In the genomic region with DNA sequence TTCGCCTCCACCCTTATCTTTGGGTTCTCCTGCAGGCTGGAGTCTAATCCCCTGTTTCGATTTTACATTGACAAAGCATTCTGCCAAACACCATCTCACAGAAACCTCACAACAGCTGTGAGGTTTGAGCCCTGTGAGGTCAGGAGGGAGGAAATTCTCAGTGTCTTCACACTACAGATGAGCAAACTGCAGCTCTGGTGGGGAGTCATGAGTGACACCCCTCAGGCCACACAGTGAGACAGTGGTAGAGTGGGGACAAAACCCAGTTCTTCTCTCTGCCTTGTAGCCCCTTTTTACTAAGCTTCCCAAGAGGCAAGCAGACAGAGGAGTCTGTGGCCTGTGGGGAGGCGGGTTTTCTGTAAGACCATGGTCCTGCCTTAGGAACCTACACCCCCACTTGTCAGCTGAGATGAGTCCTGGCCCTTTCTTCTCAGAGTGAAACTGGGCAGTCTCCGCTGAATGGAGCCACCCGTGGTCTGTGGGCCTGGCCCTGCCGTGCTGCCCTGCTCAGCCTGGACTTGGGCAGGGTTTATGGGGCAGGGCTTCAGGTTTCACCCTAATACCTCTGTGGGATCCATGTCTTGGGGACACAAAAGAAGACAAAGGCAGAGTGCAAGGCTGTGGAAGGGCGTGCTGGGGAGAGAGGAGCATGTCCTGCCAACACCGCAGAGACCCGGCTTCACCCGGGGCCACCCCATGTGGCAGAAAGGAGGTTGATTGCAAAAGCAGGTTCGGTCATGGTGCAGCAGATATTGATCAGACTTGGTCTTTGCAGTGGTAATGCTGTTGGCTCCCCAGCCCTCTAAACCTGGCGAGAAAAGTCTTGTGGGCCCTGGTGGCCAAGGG, we compare ENCODE assay signal across 26 cellular contexts. TPM values are rescaled to one million over a fixed set of nuclear protein-coding genes. Genes with fewer than 3 reads are reported as not detected.
DNase-seq lines count a peak whose midpoint lies in the region; ATAC-seq and TF ChIP-seq lines count a peak whose summit lies in the region.
"Had no signal": no experiment of that assay in that cellular context is flagged by ENCODE, and none has a peak within 500 bp of the region (broad histone marks: within the 10 kb centered on the region; RNA-seq: fewer than 3 reads in every experiment).

No MANE protein-coding gene starts in this region.

- intact Hi-C loops in left ventricle myocardium inferior (cut with micrococcal nuclease) (no loop called here), heart left ventricle (cut with DNase I) (loop anchor here in 4 of 10 donors (5.0 to 10.0 kb wide), 4 partner anchors 136 to 214 kb away; no protein-coding TSS in a partner anchor), dorsolateral prefrontal cortex (cut with DNase I) (no loop called here)
- intact Hi-C loops in naive thymus-derived CD4-positive, alpha-beta T cell (cut with micrococcal nuclease), result loop anchor here (5.0 kb wide), 3 partner anchors 81 to 211 kb away; no protein-coding TSS in a partner anchor

- H3K4me3 ChIP-seq in left ventricle myocardium inferior, result no peak overlapping the region
- H3K4me3 ChIP-seq in heart left ventricle, result no peak overlapping the region
- no peak overlapping the region for H3K4me3 ChIP-seq in dorsolateral prefrontal cortex
- H3K4me3 ChIP-seq in naive thymus-derived CD4-positive, alpha-beta T cell (ENCODE audit: low read length), result no peak overlapping the region
- H3K4me3 ChIP-seq: breast epithelium, colonic mucosa, smooth muscle cell, transverse colon had no signal

- H3K9me3 ChIP-seq in left ventricle myocardium inferior (replicated peaks), result no peaks in the 10 kb centered on the region
- H3K9me3 ChIP-seq in heart left ventricle, result no peaks in the 10 kb centered on the region
- H3K9me3 ChIP-seq in naive thymus-derived CD4-positive, alpha-beta T cell (ENCODE audit: control insufficient read depth in 2 of 3, low read length in 3 of 3), result no peaks in the 10 kb centered on the region
- H3K9me3 ChIP-seq: breast epithelium, Caco-2, colonic mucosa, transverse colon had no signal

- H3K27me3 ChIP-seq in left ventricle myocardium inferior (ENCODE audit: low read depth), result no peaks in the 10 kb centered on the region
- no peaks in the 10 kb centered on the region for H3K27me3 ChIP-seq in heart left ventricle
- H3K27me3 ChIP-seq in dorsolateral prefrontal cortex, result peaks cover 0 to 18% (median 0%) of the 10 kb centered on the region in 45 donors
- H3K27me3 ChIP-seq in naive thymus-derived CD4-positive, alpha-beta T cell (ENCODE audit: control insufficient read depth in 2 of 2, insufficient read depth in 2 of 2, low read length in 2 of 2), result no peaks in the 10 kb centered on the region
- H3K27me3 ChIP-seq: breast epithelium, colonic mucosa, transverse colon had no signal

- H3K9me3 Mint-ChIP-seq in naive thymus-derived CD4-positive, alpha-beta T cell, result peaks cover 0 to 3% (median 0%) of the 10 kb centered on the region in 11 donors
- H3K9me3 Mint-ChIP-seq: activated naive CD4-positive, alpha-beta T cell treated with anti-CD3 and anti-CD28 coated beads, Interleukin-2, amount 10 ng/mL, durations not matched to agents 7 days and 5 days; naive B cell; T-helper 1 cell treated with Interleukin-12 subunit alpha and Interleukin-12 subunit beta and Interleukin-4 antibody, amounts not matched to agents 30 μg/mL and 1 μg/mL, for 36 hours had no signal

- no peaks in the 10 kb centered on the region for H3K36me3 Mint-ChIP-seq in naive thymus-derived CD4-positive, alpha-beta T cell
- H3K36me3 Mint-ChIP-seq: activated naive CD4-positive, alpha-beta T cell treated with anti-CD3 and anti-CD28 coated beads, Interleukin-2, amount 10 ng/mL, durations not matched to agents 7 days and 5 days; naive B cell had no signal

- 91 to 96% (median 92%) methylated on average over 11 to 12 of the region's 12 CpGs for WGBS in heart left ventricle, 4 donors

- no peaks in the 10 kb centered on the region for H3K27me3 Mint-ChIP-seq in naive thymus-derived CD4-positive, alpha-beta T cell
- H3K27me3 Mint-ChIP-seq: naive B cell had no signal

- H3K4me3 Mint-ChIP-seq in naive thymus-derived CD4-positive, alpha-beta T cell, result no peak overlapping the region
- H3K4me3 Mint-ChIP-seq: activated naive CD4-positive, alpha-beta T cell treated with anti-CD3 and anti-CD28 coated beads, Interleukin-2, amount 10 ng/mL, durations not matched to agents 7 days and 5 days; naive B cell; T-helper 1 cell treated with Interleukin-12 subunit alpha and Interleukin-12 subunit beta and Interleukin-4 antibody, amounts not matched to agents 30 μg/mL and 1 μg/mL, for 36 hours had no signal

- H3K27ac Mint-ChIP-seq in naive thymus-derived CD4-positive, alpha-beta T cell, result peak overlapping the region in 1 of 9 donors; percentile 65
- H3K27ac Mint-ChIP-seq: activated naive CD4-positive, alpha-beta T cell treated with anti-CD3 and anti-CD28 coated beads, Interleukin-2, amount 10 ng/mL, durations not matched to agents 7 days and 5 days; naive B cell; T-helper 1 cell treated with Interleukin-12 subunit alpha and Interleukin-12 subunit beta and Interleukin-4 antibody, amounts not matched to agents 30 μg/mL and 1 μg/mL, for 36 hours had no signal

- H3K36me3 ChIP-seq in left ventricle myocardium inferior (no peaks in the 10 kb centered on the region), heart left ventricle (peaks cover 0 to 10% (median 0%) of the 10 kb centered on the region in 9 donors)
- H3K36me3 ChIP-seq in naive thymus-derived CD4-positive, alpha-beta T cell (ENCODE audit: control insufficient read depth in 2 of 3, insufficient read depth in 3 of 3, low read length in 3 of 3), result no peaks in the 10 kb centered on the region
- H3K36me3 ChIP-seq: breast epithelium, colonic mucosa, transverse colon had no signal

- no peak for TF ChIP-seq CTCF in left ventricle myocardium inferior (IDR thresholded peaks at IDR 0.05; ENCODE audit: borderline replicate concordance)
- no peak for TF ChIP-seq CTCF in heart left ventricle (IDR thresholded peaks at IDR 0.05)
- no peak for TF ChIP-seq CTCF in dorsolateral prefrontal cortex (IDR thresholded peaks at IDR 0.05 in 54 of 56, conservative IDR thresholded peaks at IDR 0.05 in 2 of 56; ENCODE audit: low read depth in 1 of 56, partially characterized antibody in 56 of 56)

- ATAC-seq in heart left ventricle, result no peak
- ATAC-seq in naive thymus-derived CD4-positive, alpha-beta T cell, result peak; percentile 74

- POLR2A ChIA-PET in naive thymus-derived CD4-positive, alpha-beta T cell (lab: Charles Lee), result interaction anchor here (0.6 kb wide), 1 partner anchor 67 kb away, joined by 3 read pairs; no protein-coding TSS in a partner anchor

- DNase-seq in left ventricle myocardium inferior, result no peak
- no peak for DNase-seq in heart left ventricle
- DNase-seq in dorsolateral prefrontal cortex, result no peak
- DNase-seq in naive thymus-derived CD4-positive, alpha-beta T cell, result no peak
- no peak for DNase-seq in NCI-H1417 (lab: John Stamatoyannopoulos, UW)
- no peak for DNase-seq in GF-D8 (lab: John Stamatoyannopoulos, UW)
- DNase-seq in kidney glomerular epithelial cell (lab: John Stamatoyannopoulos, UW), result no peak
- DNase-seq in NOMO-1 treated with DMSO at 0.1 percent for 48 hours (lab: John Stamatoyannopoulos, UW; ENCODE audit: unreplicated experiment), result no peak
- DNase-seq: ACHN; activated CD4-positive, alpha-beta T cell treated with anti-CD3 and anti-CD28 coated beads for 1 hour; activated naive CD4-positive, alpha-beta T cell treated with anti-CD3 and anti-CD28 coated beads, Interleukin-2, amount 10 ng/mL, durations not matched to agents 7 days and 5 days; amygdala; Caco-2; colonic mucosa; DMS79 treated with DMSO at 0.1 percent for 48 hours; effector memory CD4-positive, alpha-beta T cell; HCEC 1CT; naive B cell; NCI-H2081 treated with DMSO at 0.1 percent for 48 hours; NCI-H345; NCI-H748 treated with DMSO at 0.1 percent for 48 hours; stimulated activated CD4-positive, alpha-beta T cell treated with anti-CD3 and anti-CD28 coated beads, Interleukin-1b, Interleukin-23, amount 100 ng/mL, for 48 hours; transverse colon had no signal

- peaks cover 45% of the 10 kb centered on the region for H3K4me1 ChIP-seq in left ventricle myocardium inferior
- H3K4me1 ChIP-seq in heart left ventricle, result peaks cover 0 to 39% (median 21%) of the 10 kb centered on the region in 12 donors
- H3K4me1 ChIP-seq in naive thymus-derived CD4-positive, alpha-beta T cell (ENCODE audit: control insufficient read depth in 2 of 2, insufficient read depth in 2 of 2, low read length in 2 of 2), result peaks cover 5 to 8% of the 10 kb centered on the region in 2 donors

- no peak for TF ChIP-seq POLR2A in heart left ventricle (IDR thresholded peaks at IDR 0.05)

- H3K4me1 Mint-ChIP-seq in naive thymus-derived CD4-positive, alpha-beta T cell, result peaks cover 0 to 16% (median 10%) of the 10 kb centered on the region in 7 donors

- H3K27ac ChIP-seq in left ventricle myocardium inferior (replicated peaks) (peak overlapping the region; percentile 80), heart left ventricle (peak overlapping the region in 1 of 12 donors; percentile 63), dorsolateral prefrontal cortex (peak overlapping the region in 47 of 59 donors; percentile 1 to 88 (median 45))
- no peak overlapping the region for H3K27ac ChIP-seq in naive thymus-derived CD4-positive, alpha-beta T cell (ENCODE audit: low read depth, low read length)
- H3K27ac ChIP-seq: breast epithelium, colonic mucosa had no signal

- CTCF ChIA-PET in naive thymus-derived CD4-positive, alpha-beta T cell (lab: Charles Lee), result interaction anchor here (5.9 kb wide), 1 partner anchor 64 kb away, joined by 74 read pairs; no protein-coding TSS in a partner anchor

RNA-seq across cellular contexts. Expression of gene ABR, which starts 59.0 kb away (rescaled TPM):
- total RNA-seq in left ventricle myocardium inferior (170 TPM), heart left ventricle (100 to 1,000 TPM; 134 to 171 (median 156) TPM), dorsolateral prefrontal cortex (100 to 1,000 TPM; 259 to 675 (median 435) TPM)
- 10 to 100 TPM; 64.5 to 93.2 TPM for polyA plus RNA-seq in heart left ventricle
- total RNA-seq in naive thymus-derived CD4-positive, alpha-beta T cell, result 100 to 1,000 TPM in 4 of 5 experiments, 10 to 100 TPM in 1; 85.3 to 152 (median 140) TPM
- polyA plus RNA-seq in naive thymus-derived CD4-positive, alpha-beta T cell, result 10 to 100 TPM; 13.1 to 24.4 TPM

Comparison
In these comparisons a context has a peak if more than half of its experiments do, and no peak if none do; other contexts are left out.
1. intact Hi-C loops: an anchor here in naive thymus-derived CD4-positive, alpha-beta T cell (5.0 kb wide); none called in left ventricle myocardium inferior and dorsolateral prefrontal cortex.